14 cellular contexts compared by ENCODE assay signal in the genomic region with DNA sequence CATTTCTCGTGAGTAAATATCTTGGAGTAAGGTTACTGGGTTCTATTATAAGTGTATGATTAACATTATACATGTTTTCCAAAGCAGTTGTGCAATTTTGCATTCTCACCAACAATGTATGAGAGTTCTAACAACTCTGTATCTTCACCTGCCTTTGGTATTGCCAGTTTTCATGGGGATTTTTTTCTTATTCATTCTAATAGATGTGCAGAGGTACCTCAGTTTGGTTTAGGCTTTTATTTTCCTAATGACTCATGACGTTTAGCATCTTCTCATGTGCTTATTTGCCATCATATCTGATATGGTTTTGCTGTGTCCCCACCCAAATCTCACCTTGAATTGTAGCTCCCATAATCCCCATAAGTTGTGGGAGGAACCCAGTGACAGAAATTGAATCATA. TPM values are rescaled to one million over a fixed set of nuclear protein-coding genes. Genes with fewer than 3 reads are reported as not detected.
DNase-seq lines count a peak whose midpoint lies in the region; ATAC-seq lines count a peak whose summit lies in the region.
"Had no signal": no experiment of that assay in that cellular context is flagged by ENCODE, and none has a peak within 500 bp of the region (broad histone marks: within the 10 kb centered on the region; RNA-seq: fewer than 3 reads in every experiment).

No MANE protein-coding gene starts in this region.

- H3K4me1 Mint-ChIP-seq in activated T-cell treated with anti-CD3 and anti-CD28 coated beads, Interleukin-2, amount 50 U/mL, for 24 hours (ENCODE audit: low read depth) = peaks cover 22% of the 10 kb centered on the region
- H3K4me1 Mint-ChIP-seq in activated naive CD8-positive, alpha-beta T cell treated with anti-CD3 and anti-CD28 coated beads, Interleukin-2, amount 50 U/mL, for 24 hours = peaks cover 9% of the 10 kb centered on the region
- peaks cover 10% of the 10 kb centered on the region for H3K4me1 Mint-ChIP-seq in activated naive CD8-positive, alpha-beta T cell treated with anti-CD3 and anti-CD28 coated beads for 36 hours
- H3K4me1 Mint-ChIP-seq in stimulated activated effector memory CD8-positive, alpha-beta T cell treated with anti-CD3 and anti-CD28 coated beads, Interleukin-12 subunit alpha, Interleukin-12 subunit beta, amount 100 ng/mL, for 72 hours = no peaks in the 10 kb centered on the region
- H3K4me1 Mint-ChIP-seq in stimulated activated memory B cell treated with anti-CD40 and anti-IgM and Interleukin-4, amounts not matched to agents 10 μg/mL and 1 μg/mL and 100 μg/mL, for 72 hours = no peaks in the 10 kb centered on the region

- H3K36me3 Mint-ChIP-seq in activated T-cell treated with anti-CD3 and anti-CD28 coated beads, Interleukin-2, amount 50 U/mL, for 24 hours (ENCODE audit: low read depth) = peaks cover 43% of the 10 kb centered on the region
- peaks cover 30% of the 10 kb centered on the region for H3K36me3 Mint-ChIP-seq in activated naive CD8-positive, alpha-beta T cell treated with anti-CD3 and anti-CD28 coated beads, Interleukin-2, amount 50 U/mL, for 24 hours (ENCODE audit: low read depth)
- H3K36me3 Mint-ChIP-seq in activated naive CD8-positive, alpha-beta T cell treated with anti-CD3 and anti-CD28 coated beads for 36 hours = peaks cover 46% of the 10 kb centered on the region
- H3K36me3 Mint-ChIP-seq in stimulated activated effector memory CD8-positive, alpha-beta T cell treated with anti-CD3 and anti-CD28 coated beads, Interleukin-12 subunit alpha, Interleukin-12 subunit beta, amount 100 ng/mL, for 72 hours = no peaks in the 10 kb centered on the region
- H3K36me3 Mint-ChIP-seq in stimulated activated memory B cell treated with anti-CD40 and anti-IgM and Interleukin-4, amounts not matched to agents 10 μg/mL and 1 μg/mL and 100 μg/mL, for 72 hours = peaks cover 27% of the 10 kb centered on the region

- H3K27me3 Mint-ChIP-seq in activated T-cell treated with anti-CD3 and anti-CD28 coated beads, Interleukin-2, amount 50 U/mL, for 24 hours = no peaks in the 10 kb centered on the region
- H3K27me3 Mint-ChIP-seq in activated naive CD8-positive, alpha-beta T cell treated with anti-CD3 and anti-CD28 coated beads, Interleukin-2, amount 50 U/mL, for 24 hours = no peaks in the 10 kb centered on the region
- no peaks in the 10 kb centered on the region for H3K27me3 Mint-ChIP-seq in activated naive CD8-positive, alpha-beta T cell treated with anti-CD3 and anti-CD28 coated beads for 36 hours
- H3K27me3 Mint-ChIP-seq in stimulated activated memory B cell treated with anti-CD40 and anti-IgM and Interleukin-4, amounts not matched to agents 10 μg/mL and 1 μg/mL and 100 μg/mL, for 72 hours = no peaks in the 10 kb centered on the region
- H3K27me3 Mint-ChIP-seq: CD4-positive, CD25-positive, alpha-beta regulatory T cell; CD8-positive, alpha-beta memory T cell had no signal

- peak overlapping the region; percentile 48 for H3K27ac Mint-ChIP-seq in activated T-cell treated with anti-CD3 and anti-CD28 coated beads, Interleukin-2, amount 50 U/mL, for 24 hours
- H3K27ac Mint-ChIP-seq in activated naive CD8-positive, alpha-beta T cell treated with anti-CD3 and anti-CD28 coated beads, Interleukin-2, amount 50 U/mL, for 24 hours = no peak overlapping the region
- H3K27ac Mint-ChIP-seq in activated naive CD8-positive, alpha-beta T cell treated with anti-CD3 and anti-CD28 coated beads for 36 hours = no peak overlapping the region
- H3K27ac Mint-ChIP-seq in stimulated activated effector memory CD8-positive, alpha-beta T cell treated with anti-CD3 and anti-CD28 coated beads, Interleukin-12 subunit alpha, Interleukin-12 subunit beta, amount 100 ng/mL, for 72 hours = no peak overlapping the region
- H3K27ac Mint-ChIP-seq in stimulated activated memory B cell treated with anti-CD40 and anti-IgM and Interleukin-4, amounts not matched to agents 10 μg/mL and 1 μg/mL and 100 μg/mL, for 72 hours = no peak overlapping the region
- H3K27ac Mint-ChIP-seq: CD8-positive, alpha-beta memory T cell had no signal

- peak; percentile 49 for ATAC-seq in activated naive CD8-positive, alpha-beta T cell treated with anti-CD3 and anti-CD28 coated beads, Interleukin-2, amount 50 U/mL, for 24 hours
- ATAC-seq in stimulated activated effector memory CD8-positive, alpha-beta T cell treated with anti-CD3 and anti-CD28 coated beads, Interleukin-12 subunit alpha, Interleukin-12 subunit beta, amount 100 ng/mL, for 72 hours = peak; percentile 58
- no peak for ATAC-seq in stimulated activated memory B cell treated with anti-CD40 and anti-IgM and Interleukin-4, amounts not matched to agents 10 μg/mL and 1 μg/mL and 100 μg/mL, for 72 hours

- DNase-seq in activated T-cell treated with anti-CD3 and anti-CD28 coated beads, Interleukin-2, amount 50 U/mL, for 24 hours = no peak
- no peak for DNase-seq in activated T-cell treated with anti-CD3 and anti-CD28 coated beads, Interleukin-2, amount 50 U/mL, for 1 hour
- DNase-seq in activated naive CD8-positive, alpha-beta T cell treated with anti-CD3 and anti-CD28 coated beads, Interleukin-2, amount 50 U/mL, for 24 hours = no peak
- DNase-seq in activated naive CD8-positive, alpha-beta T cell treated with anti-CD3 and anti-CD28 coated beads for 36 hours = no peak
- no peak for DNase-seq in stimulated activated effector memory CD8-positive, alpha-beta T cell treated with anti-CD3 and anti-CD28 coated beads, Interleukin-12 subunit alpha, Interleukin-12 subunit beta, amount 100 ng/mL, for 72 hours (ENCODE audit: low spot score in 2 of 2)
- DNase-seq in COLO668 (lab: John Stamatoyannopoulos, UW; ENCODE audit: unreplicated experiment) = no peak
- DNase-seq: ACHN; BE2C; C1 segment of cervical spinal cord; Caco-2; CD4-positive, CD25-positive, alpha-beta regulatory T cell; CD8-positive, alpha-beta memory T cell; GM23248 had no signal

- H3K9me3 Mint-ChIP-seq in activated T-cell treated with anti-CD3 and anti-CD28 coated beads, Interleukin-2, amount 50 U/mL, for 24 hours = no peaks in the 10 kb centered on the region
- peaks cover 5% of the 10 kb centered on the region for H3K9me3 Mint-ChIP-seq in activated naive CD8-positive, alpha-beta T cell treated with anti-CD3 and anti-CD28 coated beads, Interleukin-2, amount 50 U/mL, for 24 hours
- H3K9me3 Mint-ChIP-seq in activated naive CD8-positive, alpha-beta T cell treated with anti-CD3 and anti-CD28 coated beads for 36 hours = peaks cover 15% of the 10 kb centered on the region
- peaks cover 3% of the 10 kb centered on the region for H3K9me3 Mint-ChIP-seq in stimulated activated effector memory CD8-positive, alpha-beta T cell treated with anti-CD3 and anti-CD28 coated beads, Interleukin-12 subunit alpha, Interleukin-12 subunit beta, amount 100 ng/mL, for 72 hours
- peaks cover 3% of the 10 kb centered on the region for H3K9me3 Mint-ChIP-seq in stimulated activated memory B cell treated with anti-CD40 and anti-IgM and Interleukin-4, amounts not matched to agents 10 μg/mL and 1 μg/mL and 100 μg/mL, for 72 hours

- H3K4me3 Mint-ChIP-seq in activated T-cell treated with anti-CD3 and anti-CD28 coated beads, Interleukin-2, amount 50 U/mL, for 24 hours = no peak overlapping the region
- no peak overlapping the region for H3K4me3 Mint-ChIP-seq in activated naive CD8-positive, alpha-beta T cell treated with anti-CD3 and anti-CD28 coated beads, Interleukin-2, amount 50 U/mL, for 24 hours
- H3K4me3 Mint-ChIP-seq in activated naive CD8-positive, alpha-beta T cell treated with anti-CD3 and anti-CD28 coated beads for 36 hours = no peak overlapping the region
- no peak overlapping the region for H3K4me3 Mint-ChIP-seq in stimulated activated effector memory CD8-positive, alpha-beta T cell treated with anti-CD3 and anti-CD28 coated beads, Interleukin-12 subunit alpha, Interleukin-12 subunit beta, amount 100 ng/mL, for 72 hours
- H3K4me3 Mint-ChIP-seq in stimulated activated memory B cell treated with anti-CD40 and anti-IgM and Interleukin-4, amounts not matched to agents 10 μg/mL and 1 μg/mL and 100 μg/mL, for 72 hours = no peak overlapping the region
- H3K4me3 Mint-ChIP-seq: CD4-positive, CD25-positive, alpha-beta regulatory T cell; CD8-positive, alpha-beta memory T cell had no signal

RNA-seq across cellular contexts. Expression of a gene that starts 7.7 kb away (rescaled TPM):
- total RNA-seq in activated naive CD8-positive, alpha-beta T cell treated with anti-CD3 and anti-CD28 coated beads for 36 hours = 10 to 100 TPM; 24.5 to 26.5 TPM

RNA-seq across cellular contexts. Expression of a gene that starts 28.8 kb away (rescaled TPM):
- 10 to 100 TPM; 51.1 to 51.7 TPM for total RNA-seq in activated naive CD8-positive, alpha-beta T cell treated with anti-CD3 and anti-CD28 coated beads for 36 hours
